In the genomic region with DNA sequence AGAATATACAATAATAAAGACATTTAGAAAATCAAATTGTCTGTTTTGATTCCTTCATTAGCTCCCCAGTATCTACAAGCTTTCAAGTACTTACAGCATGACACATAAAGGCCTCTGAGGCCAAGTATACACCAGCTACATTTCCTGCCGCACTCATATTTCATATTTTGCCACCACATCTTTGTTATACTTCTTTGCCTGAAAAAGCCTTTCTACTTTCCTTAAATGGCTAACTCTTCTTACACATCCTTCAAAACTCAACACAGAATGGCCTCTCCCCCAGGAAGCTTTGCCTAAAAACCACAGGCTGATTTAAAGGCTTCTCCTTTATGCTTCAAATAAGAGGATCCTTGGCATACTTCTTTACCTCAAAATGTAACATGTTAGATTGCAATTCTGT, we compare ENCODE assay signal across 9 cellular contexts.
DNase-seq lines count a peak whose midpoint lies in the region; ATAC-seq and TF ChIP-seq lines count a peak whose summit lies in the region.
"Had no signal": no experiment of that assay in that cellular context is flagged by ENCODE, and none has a peak within 500 bp of the region (broad histone marks: within the 10 kb centered on the region; RNA-seq: fewer than 3 reads in every experiment).

No MANE protein-coding gene starts in this region.

- no peak for ATAC-seq in stimulated activated naive CD8-positive, alpha-beta T cell treated with anti-CD3 and anti-CD28 coated beads, Interleukin-15, Interleukin-2, amounts not matched to agents 100 U/mL and 50 U/mL, for 24 hours
- ATAC-seq in HG02852 (IDR thresholded peaks at IDR 0.05; ENCODE audit: unreplicated experiment) (no peak), GM18520 (IDR thresholded peaks at IDR 0.05; ENCODE audit: unreplicated experiment) (no peak)

- H3K9me3 Mint-ChIP-seq in stimulated activated naive CD8-positive, alpha-beta T cell treated with anti-CD3 and anti-CD28 coated beads, Interleukin-15, Interleukin-2, amounts not matched to agents 100 ng/mL and 50 ng/mL, for 24 hours, result no peaks in the 10 kb centered on the region

- DNase-seq in stimulated activated naive CD8-positive, alpha-beta T cell treated with anti-CD3 and anti-CD28 coated beads, Interleukin-15, Interleukin-2, amounts not matched to agents 100 U/mL and 50 U/mL, for 24 hours, result no peak
- DNase-seq in SKM-1 (lab: John Stamatoyannopoulos, UW; ENCODE audit: unreplicated experiment), result peak; percentile 17
- peak; percentile 67 for DNase-seq in fibroblast of mammary gland (ENCODE audit: low read depth)
- no peak for DNase-seq in NCI-H1694 (lab: John Stamatoyannopoulos, UW)
- DNase-seq in GM10248 (ENCODE audit: extremely low spot score), result no peak
- DNase-seq: NCI-H526 had no signal

- POLR2A ChIA-PET in GM10248 (lab: Yijun Ruan, JAX), result interaction anchor here (1.8 kb wide), 1 partner anchor 9 kb away, joined by 6 read pairs; no protein-coding TSS in a partner anchor

- peak overlapping the region; percentile 94 for H3K4me3 Mint-ChIP-seq in stimulated activated naive CD8-positive, alpha-beta T cell treated with anti-CD3 and anti-CD28 coated beads, Interleukin-15, Interleukin-2, amounts not matched to agents 100 ng/mL and 50 ng/mL, for 24 hours

- H3K36me3 Mint-ChIP-seq in stimulated activated naive CD8-positive, alpha-beta T cell treated with anti-CD3 and anti-CD28 coated beads, Interleukin-15, Interleukin-2, amounts not matched to agents 100 ng/mL and 50 ng/mL, for 24 hours (ENCODE audit: low read depth), result peaks cover 80% of the 10 kb centered on the region

- H3K27me3 Mint-ChIP-seq in stimulated activated naive CD8-positive, alpha-beta T cell treated with anti-CD3 and anti-CD28 coated beads, Interleukin-15, Interleukin-2, amounts not matched to agents 100 ng/mL and 50 ng/mL, for 24 hours, result no peaks in the 10 kb centered on the region

- H3K27ac Mint-ChIP-seq in stimulated activated naive CD8-positive, alpha-beta T cell treated with anti-CD3 and anti-CD28 coated beads, Interleukin-15, Interleukin-2, amounts not matched to agents 100 ng/mL and 50 ng/mL, for 24 hours, result peak overlapping the region; percentile 82

- CTCF ChIA-PET in GM10248 (lab: Yijun Ruan, JAX), result interaction anchor here (0.8 to 4.5 kb wide), 11 partner anchors 9 to 287 kb away, joined by 3 to 18 read pairs (median 4); no protein-coding TSS in a partner anchor

- H3K4me1 Mint-ChIP-seq in stimulated activated naive CD8-positive, alpha-beta T cell treated with anti-CD3 and anti-CD28 coated beads, Interleukin-15, Interleukin-2, amounts not matched to agents 100 ng/mL and 50 ng/mL, for 24 hours (ENCODE audit: low read depth), result peaks cover 52% of the 10 kb centered on the region

- no peak for TF ChIP-seq CTCF in fibroblast of mammary gland (conservative IDR thresholded peaks at IDR 0.05; ENCODE audit: control insufficient read depth, insufficient read depth, low read depth, low read length)
- TF ChIP-seq CTCF in GM10248 (IDR thresholded peaks at IDR 0.05; ENCODE audit: control extremely low read depth, extremely low read depth, low read depth, missing control alignments), result no peak

- H3K4me3 ChIP-seq in fibroblast of mammary gland (ENCODE audit: control insufficient read depth, low read depth, low read length), result no peak overlapping the region

Comparison
In these comparisons a context has a peak if more than half of its experiments do, and no peak if none do; other contexts are left out.
1. DNase-seq: peak in SKM-1 (single experiment) and fibroblast of mammary gland (single experiment); none in stimulated activated naive CD8-positive, alpha-beta T cell treated with anti-CD3 and anti-CD28 coated beads, Interleukin-15, Interleukin-2, amounts not matched to agents 100 U/mL and 50 U/mL, for 24 hours (single experiment), NCI-H1694 (single experiment) and GM10248 (single experiment).